In the genomic region with DNA sequence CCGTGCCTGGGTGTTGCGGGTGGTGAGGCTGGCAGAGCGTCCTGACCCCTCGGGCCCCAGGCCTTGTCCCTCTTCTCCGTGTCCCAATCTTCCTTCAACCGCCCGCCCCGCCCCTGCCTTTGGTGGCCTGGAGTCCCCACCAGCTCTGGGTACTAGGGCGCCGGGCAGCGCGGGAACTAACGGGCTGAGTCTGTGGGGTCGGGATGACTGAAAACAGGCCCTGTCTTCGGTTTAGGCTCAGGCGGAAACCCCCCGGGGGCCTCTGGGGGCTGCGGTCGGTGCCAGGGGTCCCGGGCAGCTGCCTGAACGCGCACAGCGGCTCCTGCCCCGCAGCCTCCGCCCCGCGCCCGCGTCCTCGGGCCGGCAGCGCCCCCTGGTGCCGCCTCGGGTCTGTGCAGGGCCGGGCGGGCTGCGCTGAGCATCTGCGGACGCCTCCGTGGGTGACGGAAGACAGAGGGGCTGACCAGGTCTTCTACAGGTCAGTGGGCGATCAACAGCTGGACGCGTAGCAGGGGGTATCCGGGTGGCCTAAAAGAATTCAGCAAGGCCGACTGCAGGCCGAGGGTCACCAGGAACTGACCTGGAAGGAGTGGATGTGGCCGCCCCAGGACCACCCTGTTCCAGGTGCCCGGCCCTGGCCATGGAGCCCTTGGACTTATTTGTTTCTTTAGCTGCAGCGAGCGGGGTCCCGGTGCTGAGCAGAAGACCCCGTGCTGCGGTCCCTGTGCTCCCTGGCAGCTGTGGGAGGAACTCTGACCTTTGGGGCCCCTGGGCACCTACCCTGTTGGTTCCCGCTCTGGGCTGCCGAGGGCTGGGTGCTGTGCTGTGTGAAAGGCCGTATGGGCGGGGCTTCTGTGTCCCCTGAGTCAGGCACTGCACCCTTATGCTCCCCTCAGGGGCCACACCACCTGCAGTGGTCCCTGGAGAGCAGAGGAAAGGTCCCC, we compare ENCODE assay signal across 8 cellular contexts.
DNase-seq lines count a peak whose midpoint lies in the region; ATAC-seq, FAIRE-seq and TF ChIP-seq lines count a peak whose summit lies in the region.
"Not testable (repeated sequence)": the region's sequence is repeated elsewhere in the genome, so short reads cannot be mapped to it uniquely, and the experiment has no call there.

No MANE protein-coding gene starts in this region.

- H3K4me1 ChIP-seq in left lung: not testable (repeated sequence)

- intact Hi-C loops in left lung (cut with DNase I): loop anchor here in 1 of 2 donors (10.0 kb wide), 1 partner anchor 489 kb away; no protein-coding TSS in a partner anchor

- TF ChIP-seq CTCF in D721Med (IDR thresholded peaks at IDR 0.05; ENCODE audit: insufficient read depth, missing control alignments): peak; percentile 27
- not testable (repeated sequence) for TF ChIP-seq CTCF in coronary artery (IDR thresholded peaks at IDR 0.05)
- TF ChIP-seq CTCF in left lung (IDR thresholded peaks at IDR 0.05): peak; percentile 43 to 71

- DNase-seq in D721Med (ENCODE audit: insufficient read length, low spot score): not testable (repeated sequence)
- peak; percentile 52 for DNase-seq in NCI-H2227 (lab: John Stamatoyannopoulos, UW; ENCODE audit: unreplicated experiment)
- DNase-seq in activated CD8-positive, alpha-beta memory T cell treated with anti-CD3 and anti-CD28 coated beads for 24 hours: peak; percentile 79
- DNase-seq in coronary artery (ENCODE audit: low spot score): peak; percentile 41
- DNase-seq in left lung: peak in 1 of 2 donors; percentile 83
- peak; percentile 37 for DNase-seq in stimulated activated CD4-positive, alpha-beta T cell treated with anti-CD3 and anti-CD28 coated beads, Interleukin-4, amount 100 ng/mL, for 24 hours

- not testable (repeated sequence) for H3K27ac ChIP-seq in coronary artery, left lung

- peak overlapping the region; percentile 28 for H3K4me3 ChIP-seq in coronary artery
- H3K4me3 ChIP-seq in left lung: not testable (repeated sequence)

- not testable (repeated sequence) for H3K36me3 ChIP-seq in left lung

- peaks cover 16 to 92% of the 10 kb centered on the region in 2 donors for H3K27me3 ChIP-seq in left lung

- FAIRE-seq in D721Med (lab: Jason Lieb, UNC): not testable (repeated sequence)

- ATAC-seq in GM21367 (IDR thresholded peaks at IDR 0.05; ENCODE audit: unreplicated experiment) (peak; percentile 85), HG03045 (IDR thresholded peaks at IDR 0.05; ENCODE audit: unreplicated experiment) (peak; percentile 89), left lung (peak; percentile 97)

- H3K9me3 ChIP-seq in left lung: not testable (repeated sequence)
